In genomic region chr14:67964391-67964812, GRCh38 we compare ENCODE assay signal across 12 cellular contexts.
DNase-seq lines count a peak whose midpoint lies in the region; ATAC-seq and TF ChIP-seq lines count a peak whose summit lies in the region.
"Had no signal": no experiment of that assay in that cellular context is flagged by ENCODE, and none has a peak within 500 bp of the region (broad histone marks: within the 10 kb centered on the region; RNA-seq: fewer than 3 reads in every experiment).

No MANE protein-coding gene starts in this region.

- H3K4me1 ChIP-seq in right lobe of liver (peaks cover 0 to 27% (median 3%) of the 10 kb centered on the region in 4 donors), upper lobe of left lung (peaks cover 25 to 39% (median 34%) of the 10 kb centered on the region in 4 donors)

- no peaks in the 10 kb centered on the region for H3K4me1 Mint-ChIP-seq in stimulated activated effector memory CD8-positive, alpha-beta T cell treated with anti-CD3 and anti-CD28 coated beads, Interleukin-12 subunit alpha, Interleukin-12 subunit beta, amount 100 ng/mL, for 72 hours

- H3K27me3 ChIP-seq in MG63 = no peaks in the 10 kb centered on the region
- H3K27me3 ChIP-seq in right lobe of liver = no peaks in the 10 kb centered on the region
- H3K27me3 ChIP-seq in upper lobe of left lung = no peaks in the 10 kb centered on the region

- ATAC-seq in right lobe of liver = peak; percentile 67 to 87 (median 78)
- ATAC-seq in upper lobe of left lung (ENCODE audit: low FRiP score in 2 of 2) = peak; percentile 57 to 88
- no peak for ATAC-seq in HG02852 (IDR thresholded peaks at IDR 0.05; ENCODE audit: unreplicated experiment)
- ATAC-seq in stimulated activated effector memory CD8-positive, alpha-beta T cell treated with anti-CD3 and anti-CD28 coated beads, Interleukin-12 subunit alpha, Interleukin-12 subunit beta, amount 100 ng/mL, for 72 hours = no peak
- no peak for ATAC-seq in activated naive CD4-positive, alpha-beta T cell treated with anti-CD3 and anti-CD28 coated beads, Interleukin-2, amount 50 U/mL, for 72 hours

- peak in 1 of 4 donors; percentile 36 for TF ChIP-seq EP300 in upper lobe of left lung (IDR thresholded peaks at IDR 0.05)

- no peak overlapping the region for H3K27ac ChIP-seq in right lobe of liver
- peak overlapping the region; percentile 31 to 77 (median 60) for H3K27ac ChIP-seq in upper lobe of left lung

- TF ChIP-seq POLR2A in right lobe of liver (IDR thresholded peaks at IDR 0.05) (no peak), upper lobe of left lung (IDR thresholded peaks at IDR 0.05) (no peak)

- no peaks in the 10 kb centered on the region for H3K36me3 Mint-ChIP-seq in stimulated activated effector memory CD8-positive, alpha-beta T cell treated with anti-CD3 and anti-CD28 coated beads, Interleukin-12 subunit alpha, Interleukin-12 subunit beta, amount 100 ng/mL, for 72 hours
- peaks cover 11 to 20% of the 10 kb centered on the region in 2 donors for H3K36me3 Mint-ChIP-seq in activated naive CD4-positive, alpha-beta T cell treated with anti-CD3 and anti-CD28 coated beads, Interleukin-2, amount 50 U/mL, for 72 hours

- H3K4me3 Mint-ChIP-seq in stimulated activated effector memory CD8-positive, alpha-beta T cell treated with anti-CD3 and anti-CD28 coated beads, Interleukin-12 subunit alpha, Interleukin-12 subunit beta, amount 100 ng/mL, for 72 hours = no peak overlapping the region

- intact Hi-C loops in right lobe of liver (cut with DNase I) = no loop called here

- no peaks in the 10 kb centered on the region for H3K9me3 Mint-ChIP-seq in stimulated activated effector memory CD8-positive, alpha-beta T cell treated with anti-CD3 and anti-CD28 coated beads, Interleukin-12 subunit alpha, Interleukin-12 subunit beta, amount 100 ng/mL, for 72 hours
- peaks cover 0 to 5% of the 10 kb centered on the region in 2 donors for H3K9me3 Mint-ChIP-seq in activated naive CD4-positive, alpha-beta T cell treated with anti-CD3 and anti-CD28 coated beads, Interleukin-2, amount 50 U/mL, for 72 hours
- H3K9me3 Mint-ChIP-seq: activated T-helper 2 cell treated with anti-CD3 and anti-CD28 coated beads, Interferon-gamma antibody, Interleukin-2, Interleukin-4, amounts not matched to agents 10 μg/mL and 5 μg/mL and 100 μg/mL, durations not matched to agents 14 hours and 24 hours and 36 hours had no signal

- 65% methylated on average over 4 of the region's 4 CpGs for WGBS in right lobe of liver (ENCODE audit: insufficient coverage, low coverage, low lambda C conversion rate, missing lambda C conversion rate)
- 51 to 59% methylated on average over 4 of the region's 4 CpGs for WGBS in upper lobe of left lung, 2 donors

- H3K9me3 ChIP-seq in MG63 (no peaks in the 10 kb centered on the region), right lobe of liver (no peaks in the 10 kb centered on the region), upper lobe of left lung (no peaks in the 10 kb centered on the region)

- no peak overlapping the region for H3K27ac Mint-ChIP-seq in stimulated activated effector memory CD8-positive, alpha-beta T cell treated with anti-CD3 and anti-CD28 coated beads, Interleukin-12 subunit alpha, Interleukin-12 subunit beta, amount 100 ng/mL, for 72 hours
- no peak overlapping the region for H3K27ac Mint-ChIP-seq in activated naive CD4-positive, alpha-beta T cell treated with anti-CD3 and anti-CD28 coated beads, Interleukin-2, amount 50 U/mL, for 72 hours
- H3K27ac Mint-ChIP-seq: activated T-helper 2 cell treated with anti-CD3 and anti-CD28 coated beads, Interferon-gamma antibody, Interleukin-2, Interleukin-4, amounts not matched to agents 10 μg/mL and 5 μg/mL and 100 μg/mL, durations not matched to agents 14 hours and 24 hours and 36 hours had no signal

- TF ChIP-seq CTCF in cardiac fibroblast (IDR thresholded peaks at IDR 0.05; ENCODE audit: low read depth, low read length) (no peak), right lobe of liver (IDR thresholded peaks at IDR 0.05) (no peak), upper lobe of left lung (IDR thresholded peaks at IDR 0.05) (no peak)

- H3K4me3 ChIP-seq in MG63 (peak overlapping the region; percentile 7; the same call in 1 of the 2 replicates), cardiac fibroblast (replicated peaks in 1 of 2; ENCODE audit: low read depth in 2 of 2, low read length in 2 of 2) (no peak overlapping the region), right lobe of liver (no peak overlapping the region), upper lobe of left lung (peak overlapping the region in 3 of 4 donors; percentile 4 to 12 (median 10))

- DNase-seq in MG63 = no peak
- DNase-seq in cardiac fibroblast (ENCODE audit: low read depth in 2 of 2) = peak; percentile 61 to 75
- no peak for DNase-seq in right lobe of liver
- DNase-seq in upper lobe of left lung = no peak
- DNase-seq in NCI-H510A (lab: John Stamatoyannopoulos, UW) = no peak
- DNase-seq in stimulated activated effector memory CD8-positive, alpha-beta T cell treated with anti-CD3 and anti-CD28 coated beads, Interleukin-12 subunit alpha, Interleukin-12 subunit beta, amount 100 ng/mL, for 72 hours (ENCODE audit: low spot score in 2 of 2) = no peak
- DNase-seq in activated naive CD4-positive, alpha-beta T cell treated with anti-CD3 and anti-CD28 coated beads, Interleukin-2, amount 50 U/mL, for 72 hours (ENCODE audit: low spot score in 2 of 2) = no peak
- DNase-seq: midbrain, NCI-H2171, T1000 had no signal

- no peaks in the 10 kb centered on the region for H3K36me3 ChIP-seq in MG63
- no peaks in the 10 kb centered on the region for H3K36me3 ChIP-seq in right lobe of liver
- H3K36me3 ChIP-seq in upper lobe of left lung = no peaks in the 10 kb centered on the region

Comparison
In these comparisons a context has a peak if more than half of its experiments do, and no peak if none do; other contexts are left out.
1. DNase-seq: peak in cardiac fibroblast (2 of 2); none in MG63 (single experiment), right lobe of liver (0 of 3), upper lobe of left lung (0 of 2), NCI-H510A (single experiment), stimulated activated effector memory CD8-positive, alpha-beta T cell treated with anti-CD3 and anti-CD28 coated beads, Interleukin-12 subunit alpha, Interleukin-12 subunit beta, amount 100 ng/mL, for 72 hours (0 of 2) and activated naive CD4-positive, alpha-beta T cell treated with anti-CD3 and anti-CD28 coated beads, Interleukin-2, amount 50 U/mL, for 72 hours (0 of 2).
2. H3K4me3 ChIP-seq: peak in MG63 (single experiment) and upper lobe of left lung (3 of 4); none in cardiac fibroblast (0 of 2) and right lobe of liver (0 of 3).
3. ATAC-seq: peak in right lobe of liver (4 of 4) and upper lobe of left lung (2 of 2); none in HG02852 (single experiment), stimulated activated effector memory CD8-positive, alpha-beta T cell treated with anti-CD3 and anti-CD28 coated beads, Interleukin-12 subunit alpha, Interleukin-12 subunit beta, amount 100 ng/mL, for 72 hours (single experiment) and activated naive CD4-positive, alpha-beta T cell treated with anti-CD3 and anti-CD28 coated beads, Interleukin-2, amount 50 U/mL, for 72 hours (0 of 2).
4. H3K27ac ChIP-seq: peak in upper lobe of left lung (4 of 4); none in right lobe of liver (0 of 3).